Comparison of ENCODE assay signal across 26 cellular contexts in genomic region chr4:68176904-68177303, GRCh38. TPM values are rescaled to one million over a fixed set of nuclear protein-coding genes. Genes with fewer than 3 reads are reported as not detected.
"Had no signal": no experiment of that assay in that cellular context is flagged by ENCODE, and none has a peak within 500 bp of the region (broad histone marks: within the 10 kb centered on the region; RNA-seq: fewer than 3 reads in every experiment).

No MANE protein-coding gene starts in this region.

- H3K9me3 ChIP-seq: mucosa of descending colon, prostate gland, tibial nerve, vagina had no signal

- H3K4me3 Mint-ChIP-seq: activated naive CD4-positive, alpha-beta T cell treated with anti-CD3 and anti-CD28 coated beads for 36 hours; activated T-cell treated with anti-CD3 and anti-CD28 coated beads, Interleukin-2, amount 50 U/mL, for 4 hours; naive B cell; neural crest cell; stimulated activated naive CD8-positive, alpha-beta T cell treated with anti-CD3 and anti-CD28 coated beads, Interleukin-15, Interleukin-2, amounts not matched to agents 100 ng/mL and 50 ng/mL, for 24 hours had no signal

- ATAC-seq: activated CD4-positive, CD25-positive, alpha-beta regulatory T cell treated with anti-CD3 and anti-CD28 coated beads, Interleukin-2, amount 50 U/mL, for 24 hours; activated T-cell treated with anti-CD3 and anti-CD28 coated beads, Interleukin-2, amount 50 U/mL, for 4 hours; mucosa of descending colon; right cardiac atrium had no signal

- H3K36me3 ChIP-seq: prostate gland, tibial nerve, vagina had no signal

- H3K27ac Mint-ChIP-seq: activated naive CD4-positive, alpha-beta T cell treated with anti-CD3 and anti-CD28 coated beads for 36 hours; stimulated activated naive CD8-positive, alpha-beta T cell treated with anti-CD3 and anti-CD28 coated beads, Interleukin-15, Interleukin-2, amounts not matched to agents 100 ng/mL and 50 ng/mL, for 24 hours had no signal

- H3K9me3 Mint-ChIP-seq: activated naive CD4-positive, alpha-beta T cell treated with anti-CD3 and anti-CD28 coated beads for 36 hours; activated T-cell treated with anti-CD3 and anti-CD28 coated beads, Interleukin-2, amount 50 U/mL, for 4 hours; neural crest cell; stimulated activated naive CD8-positive, alpha-beta T cell treated with anti-CD3 and anti-CD28 coated beads, Interleukin-15, Interleukin-2, amounts not matched to agents 100 ng/mL and 50 ng/mL, for 24 hours had no signal

- H3K27me3 ChIP-seq: tibial nerve, vagina had no signal

- FAIRE-seq: kidney had no signal

- H3K36me3 Mint-ChIP-seq: naive B cell had no signal

- DNase-seq: activated CD4-positive, alpha-beta T cell treated with anti-CD3 and anti-CD28 coated beads, Interleukin-2, amount 50 U/mL, for 1 hour; activated CD8-positive, alpha-beta memory T cell treated with anti-CD3 and anti-CD28 coated beads, Interleukin-2, amount 50 U/mL, for 4 hours; activated naive CD4-positive, alpha-beta T cell treated with anti-CD3 and anti-CD28 coated beads for 36 hours; activated T-cell treated with anti-CD3 and anti-CD28 coated beads, Interleukin-2, amount 50 U/mL, for 4 hours; anterior cingulate cortex; cerebellar nuclear complex; effector CD4-positive, alpha-beta T cell; foreskin fibroblast; glutamatergic neuron; kidney; mucosa of descending colon; naive B cell; right cardiac atrium; stimulated activated CD4-positive, alpha-beta T cell treated with anti-CD3 and anti-CD28 coated beads, Interleukin-15, amount 100 ng/mL, for 24 hours; stimulated activated CD4-positive, alpha-beta T cell treated with anti-CD3 and anti-CD28 coated beads, Interleukin-2, amount 100 ng/mL, for 48 hours; T-helper 9 cell had no signal

- H3K4me3 ChIP-seq: lung, mucosa of descending colon, prostate gland, skin epidermis, tibial nerve, vagina had no signal

- H3K4me1 ChIP-seq: prostate gland had no signal

- H3K27ac ChIP-seq: prostate gland, skin epidermis, tibial nerve, vagina had no signal

- H3K4me1 Mint-ChIP-seq: naive B cell, neural crest cell had no signal

RNA-seq across cellular contexts. Expression of gene TMPRSS11F, which starts 47.2 kb away (rescaled TPM):
- total RNA-seq: activated naive CD4-positive, alpha-beta T cell treated with anti-CD3 and anti-CD28 coated beads for 36 hours; activated T-cell treated with anti-CD3 and anti-CD28 coated beads, Interleukin-2, amount 50 U/mL, for 4 hours; kidney; left lobe of liver; lung; mucosa of descending colon; neural crest cell; osteocyte; right cardiac atrium; tibial nerve had no signal
- polyA plus RNA-seq: lung, right cardiac atrium had no signal
